13 cellular contexts compared by ENCODE assay signal in the genomic region with DNA sequence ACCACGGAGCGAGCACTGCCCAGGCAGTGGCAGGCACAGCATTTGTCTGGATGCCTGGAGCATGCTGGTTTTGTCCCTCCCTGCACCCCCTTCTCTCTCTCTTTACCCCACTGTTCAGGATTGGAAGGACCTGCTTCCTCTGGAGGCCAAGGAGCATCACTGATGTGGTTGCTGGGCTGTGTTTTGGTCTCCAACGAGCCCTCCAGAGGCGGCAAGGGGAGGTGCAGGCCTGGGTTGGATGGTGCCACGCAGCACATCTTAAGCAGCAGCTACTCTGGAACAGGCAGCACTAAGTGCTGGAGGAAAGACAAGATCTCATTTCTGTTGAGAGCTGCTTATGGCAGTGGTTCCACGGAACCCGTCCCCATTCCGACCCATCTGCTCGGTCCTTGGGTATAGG.
DNase-seq lines count a peak whose midpoint lies in the region; ATAC-seq and TF ChIP-seq lines count a peak whose summit lies in the region.
"Had no signal": no experiment of that assay in that cellular context is flagged by ENCODE, and none has a peak within 500 bp of the region (broad histone marks: within the 10 kb centered on the region; RNA-seq: fewer than 3 reads in every experiment).

No MANE protein-coding gene starts in this region.

- peak; percentile 15 for DNase-seq in activated CD4-positive, alpha-beta T cell treated with anti-CD3 and anti-CD28 coated beads, Interleukin-2, amount 10 ng/mL, durations not matched to agents 7 days and 5 days
- DNase-seq in activated CD4-positive, alpha-beta T cell treated with anti-CD3 and anti-CD28 coated beads for 1 hour, result no peak
- DNase-seq in LNCaP clone FGC (ENCODE audit: low read depth) (no peak), endodermal cell (peak; percentile 89), progenitor cell of endocrine pancreas (ENCODE audit: low spot score, unreplicated experiment) (no peak), breast epithelium (ENCODE audit: low spot score in 2 of 2) (no peak)
- DNase-seq in CD8-positive, alpha-beta T cell, result no peak
- DNase-seq: activated CD4-positive, alpha-beta T cell treated with anti-CD3 and anti-CD28 coated beads, Interleukin-2, amount 50 U/mL, for 1 hour; NCI-H526 treated with DMSO at 0.1 percent for 48 hours; stimulated activated CD4-positive, alpha-beta T cell treated with anti-CD3 and anti-CD28 coated beads, Interleukin-12 subunit alpha, Interleukin-12 subunit beta, amount 100 ng/mL, for 4 hours had no signal

- H3K4me3 ChIP-seq in LNCaP clone FGC (ENCODE audit: low read depth, low read length), result no peak overlapping the region
- H3K4me3 ChIP-seq in endodermal cell (ENCODE audit: low read length), result no peak overlapping the region
- H3K4me3 ChIP-seq in breast epithelium, result no peak overlapping the region
- no peak overlapping the region for H3K4me3 ChIP-seq in CD8-positive, alpha-beta T cell (ENCODE audit: low read depth, low read length)
- H3K4me3 ChIP-seq: thoracic aorta had no signal

- H3K36me3 Mint-ChIP-seq in activated CD4-positive, alpha-beta T cell treated with anti-CD3 and anti-CD28 coated beads, Interleukin-2, amount 10 ng/mL, durations not matched to agents 7 days and 5 days (ENCODE audit: low read depth), result no peaks in the 10 kb centered on the region
- H3K36me3 Mint-ChIP-seq in endodermal cell (ENCODE audit: low read depth) (no peaks in the 10 kb centered on the region), progenitor cell of endocrine pancreas (ENCODE audit: insufficient read depth) (no peaks in the 10 kb centered on the region)
- no peaks in the 10 kb centered on the region for H3K36me3 Mint-ChIP-seq in CD8-positive, alpha-beta T cell
- H3K36me3 Mint-ChIP-seq: CD4-positive, CD25-positive, alpha-beta regulatory T cell had no signal

- H3K27me3 Mint-ChIP-seq in activated CD4-positive, alpha-beta T cell treated with anti-CD3 and anti-CD28 coated beads, Interleukin-2, amount 10 ng/mL, durations not matched to agents 7 days and 5 days, result peaks cover 7% of the 10 kb centered on the region
- H3K27me3 Mint-ChIP-seq in endodermal cell (ENCODE audit: insufficient read depth) (peaks cover 4% of the 10 kb centered on the region), progenitor cell of endocrine pancreas (peaks cover 12% of the 10 kb centered on the region)
- peaks cover 2% of the 10 kb centered on the region for H3K27me3 Mint-ChIP-seq in CD8-positive, alpha-beta T cell (ENCODE audit: low read depth)

- H3K36me3 ChIP-seq in endodermal cell (ENCODE audit: control insufficient read depth, insufficient read depth, low read length) (no peaks in the 10 kb centered on the region), breast epithelium (no peaks in the 10 kb centered on the region)
- H3K36me3 ChIP-seq in CD8-positive, alpha-beta T cell (ENCODE audit: insufficient read depth, low read length), result no peaks in the 10 kb centered on the region
- H3K36me3 ChIP-seq: thoracic aorta had no signal

- no peaks in the 10 kb centered on the region for H3K9me3 ChIP-seq in endodermal cell (ENCODE audit: control insufficient read depth, low read length)
- no peaks in the 10 kb centered on the region for H3K9me3 ChIP-seq in breast epithelium
- H3K9me3 ChIP-seq in CD8-positive, alpha-beta T cell (ENCODE audit: low read length), result no peaks in the 10 kb centered on the region
- H3K9me3 ChIP-seq: thoracic aorta had no signal

- ATAC-seq in GM19328 (IDR thresholded peaks at IDR 0.05; ENCODE audit: unreplicated experiment), result no peak
- ATAC-seq in CD8-positive, alpha-beta T cell, result no peak

- CTCF ChIA-PET in activated CD4-positive, alpha-beta T cell treated with anti-CD3 and anti-CD28 coated beads, Interleukin-2, amount 10 ng/mL, durations not matched to agents 7 days and 5 days (lab: Charles Lee), result no interaction called here
- CTCF ChIA-PET in CD8-positive, alpha-beta T cell (lab: Charles Lee), result interaction anchor here (0.9 to 1.1 kb wide), 2 partner anchors 10 to 29 kb away, joined by 3 read pairs; no protein-coding TSS in a partner anchor

- H3K9ac ChIP-seq in endodermal cell (ENCODE audit: extremely low read depth, low read length, poor library complexity, severe bottlenecking), result no peak overlapping the region

- no peaks in the 10 kb centered on the region for H3K4me1 Mint-ChIP-seq in activated CD4-positive, alpha-beta T cell treated with anti-CD3 and anti-CD28 coated beads, Interleukin-2, amount 10 ng/mL, durations not matched to agents 7 days and 5 days
- H3K4me1 Mint-ChIP-seq in endodermal cell, result no peaks in the 10 kb centered on the region
- peaks cover under 1% of the 10 kb centered on the region for H3K4me1 Mint-ChIP-seq in progenitor cell of endocrine pancreas (ENCODE audit: low read depth)
- no peaks in the 10 kb centered on the region for H3K4me1 Mint-ChIP-seq in CD8-positive, alpha-beta T cell (ENCODE audit: low read depth)
- H3K4me1 Mint-ChIP-seq: CD4-positive, CD25-positive, alpha-beta regulatory T cell had no signal

- H3K4me1 ChIP-seq in endodermal cell (ENCODE audit: control insufficient read depth, insufficient read depth, low read length), result no peaks in the 10 kb centered on the region
- no peaks in the 10 kb centered on the region for H3K4me1 ChIP-seq in breast epithelium
- no peaks in the 10 kb centered on the region for H3K4me1 ChIP-seq in CD8-positive, alpha-beta T cell (ENCODE audit: insufficient read depth, low read length)

- H3K27ac Mint-ChIP-seq in activated CD4-positive, alpha-beta T cell treated with anti-CD3 and anti-CD28 coated beads, Interleukin-2, amount 10 ng/mL, durations not matched to agents 7 days and 5 days, result no peak overlapping the region
- H3K27ac Mint-ChIP-seq in endodermal cell (no peak overlapping the region), progenitor cell of endocrine pancreas (no peak overlapping the region)
- H3K27ac Mint-ChIP-seq in CD8-positive, alpha-beta T cell, result no peak overlapping the region
- H3K27ac Mint-ChIP-seq: CD4-positive, CD25-positive, alpha-beta regulatory T cell had no signal

- no peak for TF ChIP-seq POLR2A in breast epithelium (IDR thresholded peaks at IDR 0.05)

- POLR2A ChIA-PET in activated CD4-positive, alpha-beta T cell treated with anti-CD3 and anti-CD28 coated beads, Interleukin-2, amount 10 ng/mL, durations not matched to agents 7 days and 5 days (lab: Charles Lee), result no interaction called here
- POLR2A ChIA-PET in CD8-positive, alpha-beta T cell (lab: Charles Lee), result no interaction called here

- H3K27ac ChIP-seq in endodermal cell (ENCODE audit: low read depth, low read length), result no peak overlapping the region
- no peak overlapping the region for H3K27ac ChIP-seq in breast epithelium
- no peak overlapping the region for H3K27ac ChIP-seq in CD8-positive, alpha-beta T cell (ENCODE audit: low read depth, low read length)
- H3K27ac ChIP-seq: thoracic aorta had no signal

- H3K27me3 ChIP-seq in endodermal cell (ENCODE audit: control insufficient read depth, insufficient read depth, low read length, poor library complexity, severe bottlenecking), result no peaks in the 10 kb centered on the region
- no peaks in the 10 kb centered on the region for H3K27me3 ChIP-seq in breast epithelium
- H3K27me3 ChIP-seq in CD8-positive, alpha-beta T cell (ENCODE audit: insufficient read depth, low read length), result no peaks in the 10 kb centered on the region

- intact Hi-C loops in breast epithelium (cut with DNase I; ENCODE audit: low total_unique reads), result no loop called here
- intact Hi-C loops in CD8-positive, alpha-beta T cell (cut with DNase I, micrococcal nuclease), result no loop called here

- 50 to 64% methylated on average over 1 to 9 of the region's 9 CpGs for WGBS in endodermal cell (ENCODE audit: insufficient coverage in 1 of 2, insufficient read length in 1 of 2), 2 experiments

- no peak overlapping the region for H3K4me3 Mint-ChIP-seq in activated CD4-positive, alpha-beta T cell treated with anti-CD3 and anti-CD28 coated beads, Interleukin-2, amount 10 ng/mL, durations not matched to agents 7 days and 5 days
- no peak overlapping the region for H3K4me3 Mint-ChIP-seq in endodermal cell
- H3K4me3 Mint-ChIP-seq in progenitor cell of endocrine pancreas (ENCODE audit: low read depth), result no peak overlapping the region
- no peak overlapping the region for H3K4me3 Mint-ChIP-seq in CD8-positive, alpha-beta T cell
- H3K4me3 Mint-ChIP-seq: CD4-positive, CD25-positive, alpha-beta regulatory T cell had no signal

- H3K9me3 Mint-ChIP-seq in activated CD4-positive, alpha-beta T cell treated with anti-CD3 and anti-CD28 coated beads, Interleukin-2, amount 10 ng/mL, durations not matched to agents 7 days and 5 days, result no peaks in the 10 kb centered on the region
- H3K9me3 Mint-ChIP-seq in endodermal cell, result no peaks in the 10 kb centered on the region
- no peaks in the 10 kb centered on the region for H3K9me3 Mint-ChIP-seq in progenitor cell of endocrine pancreas (ENCODE audit: low read depth)
- no peaks in the 10 kb centered on the region for H3K9me3 Mint-ChIP-seq in CD8-positive, alpha-beta T cell
- H3K9me3 Mint-ChIP-seq: CD4-positive, CD25-positive, alpha-beta regulatory T cell had no signal

- peak; percentile 27; the same call in 1 of the 2 replicates for TF ChIP-seq CTCF in LNCaP clone FGC (IDR thresholded peaks at IDR 0.05; ENCODE audit: control insufficient read depth, extremely low read depth, insufficient read depth)
- TF ChIP-seq CTCF in endodermal cell (conservative IDR thresholded peaks at IDR 0.05), result peak; percentile 80
- peak; percentile 53 for TF ChIP-seq CTCF in progenitor cell of endocrine pancreas (IDR thresholded peaks at IDR 0.05; ENCODE audit: unreplicated experiment)
- TF ChIP-seq CTCF in breast epithelium (IDR thresholded peaks at IDR 0.05), result no peak
- no peak for TF ChIP-seq CTCF in CD8-positive, alpha-beta T cell (IDR thresholded peaks at IDR 0.05)

Comparison
In these comparisons a context has a peak if more than half of its experiments do, and no peak if none do; other contexts are left out.
1. DNase-seq: peak in activated CD4-positive, alpha-beta T cell treated with anti-CD3 and anti-CD28 coated beads, Interleukin-2, amount 10 ng/mL, durations not matched to agents 7 days and 5 days (single experiment) and endodermal cell (single experiment); none in activated CD4-positive, alpha-beta T cell treated with anti-CD3 and anti-CD28 coated beads for 1 hour (single experiment), LNCaP clone FGC (single experiment), progenitor cell of endocrine pancreas (single experiment), breast epithelium (0 of 2) and CD8-positive, alpha-beta T cell (0 of 7).
2. CTCF ChIP-seq: peak in LNCaP clone FGC (single experiment), endodermal cell (single experiment) and progenitor cell of endocrine pancreas (single experiment); none in breast epithelium (0 of 3) and CD8-positive, alpha-beta T cell (single experiment).